ENCODE assay signal across 21 cellular contexts in genomic region chr3:98110191-98110908, GRCh38. TPM values are rescaled to one million over a fixed set of nuclear protein-coding genes. Genes with fewer than 3 reads are reported as not detected.
"Had no signal": no experiment of that assay in that cellular context is flagged by ENCODE, and none has a peak within 500 bp of the region (broad histone marks: within the 10 kb centered on the region; RNA-seq: fewer than 3 reads in every experiment).

No MANE protein-coding gene starts in this region.

- H3K36me3 Mint-ChIP-seq: activated CD4-positive, alpha-beta memory T cell treated with anti-CD3 and anti-CD28 coated beads for 36 hours; activated CD8-positive, alpha-beta memory T cell treated with anti-CD3 and anti-CD28 coated beads, Interleukin-2, amount 10 ng/mL, durations not matched to agents 7 days and 5 days; naive thymus-derived CD4-positive, alpha-beta T cell had no signal

- H3K4me3 Mint-ChIP-seq: activated CD4-positive, alpha-beta memory T cell treated with anti-CD3 and anti-CD28 coated beads for 36 hours; activated CD4-positive, alpha-beta T cell treated with anti-CD3 and anti-CD28 coated beads for 36 hours; activated CD8-positive, alpha-beta memory T cell treated with anti-CD3 and anti-CD28 coated beads, Interleukin-2, amount 10 ng/mL, durations not matched to agents 7 days and 5 days; naive thymus-derived CD4-positive, alpha-beta T cell; stimulated activated naive B cell treated with anti-CD40 and anti-IgM and Interleukin-4, amounts not matched to agents 10 μg/mL and 1 μg/mL and 100 μg/mL, for 72 hours had no signal

- ATAC-seq: activated CD4-positive, alpha-beta T cell treated with anti-CD3 and anti-CD28 coated beads for 36 hours; activated CD8-positive, alpha-beta memory T cell treated with anti-CD3 and anti-CD28 coated beads, Interleukin-2, amount 10 ng/mL, durations not matched to agents 7 days and 5 days; left lung; mucosa of descending colon; naive thymus-derived CD4-positive, alpha-beta T cell; stimulated activated naive B cell treated with anti-CD40 and anti-IgM and Interleukin-4, amounts not matched to agents 10 μg/mL and 1 μg/mL and 100 μg/mL, for 72 hours had no signal

- H3K27ac Mint-ChIP-seq: activated CD4-positive, alpha-beta memory T cell treated with anti-CD3 and anti-CD28 coated beads for 36 hours; activated CD4-positive, alpha-beta T cell treated with anti-CD3 and anti-CD28 coated beads for 36 hours; activated CD8-positive, alpha-beta memory T cell treated with anti-CD3 and anti-CD28 coated beads, Interleukin-2, amount 10 ng/mL, durations not matched to agents 7 days and 5 days; activated T-helper 2 cell treated with anti-CD3 and anti-CD28 coated beads, Interferon-gamma antibody, Interleukin-2, Interleukin-4, amounts not matched to agents 10 μg/mL and 5 μg/mL and 100 μg/mL, durations not matched to agents 14 hours and 24 hours and 36 hours; naive thymus-derived CD4-positive, alpha-beta T cell; stimulated activated naive B cell treated with anti-CD40 and anti-IgM and Interleukin-4, amounts not matched to agents 10 μg/mL and 1 μg/mL and 100 μg/mL, for 72 hours had no signal

- H3K4me3 ChIP-seq: adrenal gland, cardiac muscle cell, left lung, mucosa of descending colon, tibial nerve had no signal

- H3K27ac ChIP-seq: adrenal gland, cardiac muscle cell, left lung, tibial nerve had no signal

- H3K9me3 Mint-ChIP-seq: activated T-helper 2 cell treated with anti-CD3 and anti-CD28 coated beads, Interferon-gamma antibody, Interleukin-2, Interleukin-4, amounts not matched to agents 10 μg/mL and 5 μg/mL and 100 μg/mL, durations not matched to agents 14 hours and 24 hours and 36 hours had no signal

- H3K27me3 ChIP-seq: adrenal gland, cardiac muscle cell, left lung, tibial nerve had no signal

- H3K4me1 Mint-ChIP-seq: activated CD4-positive, alpha-beta T cell treated with anti-CD3 and anti-CD28 coated beads for 36 hours; activated CD8-positive, alpha-beta memory T cell treated with anti-CD3 and anti-CD28 coated beads, Interleukin-2, amount 10 ng/mL, durations not matched to agents 7 days and 5 days; naive thymus-derived CD4-positive, alpha-beta T cell; stimulated activated naive B cell treated with anti-CD40 and anti-IgM and Interleukin-4, amounts not matched to agents 10 μg/mL and 1 μg/mL and 100 μg/mL, for 72 hours had no signal

- H3K36me3 ChIP-seq: adrenal gland, cardiac muscle cell, left lung, tibial nerve had no signal

- DNase-seq: activated CD4-positive, alpha-beta memory T cell treated with anti-CD3 and anti-CD28 coated beads for 36 hours; activated CD4-positive, alpha-beta T cell treated with anti-CD3 and anti-CD28 coated beads for 36 hours; activated CD8-positive, alpha-beta memory T cell treated with anti-CD3 and anti-CD28 coated beads, Interleukin-2, amount 10 ng/mL, durations not matched to agents 7 days and 5 days; activated naive CD4-positive, alpha-beta T cell treated with anti-CD3 and anti-CD28 coated beads, Interleukin-2, amount 50 U/mL, for 16 hours; activated T-cell treated with anti-CD3 and anti-CD28 coated beads, Interleukin-2, amount 50 U/mL, for 1 hour; adrenal gland; kidney; left lung; mammary epithelial cell; mucosa of descending colon; naive thymus-derived CD4-positive, alpha-beta T cell; retina; stimulated activated CD4-positive, alpha-beta T cell treated with anti-CD3 and anti-CD28 coated beads, Interleukin-4, amount 100 ng/mL, for 1 hour; stimulated activated naive B cell treated with anti-CD40 and anti-IgM and Interleukin-4, amounts not matched to agents 10 μg/mL and 1 μg/mL and 100 μg/mL, for 72 hours; substantia nigra had no signal

- H3K27me3 Mint-ChIP-seq: activated CD4-positive, alpha-beta memory T cell treated with anti-CD3 and anti-CD28 coated beads for 36 hours; stimulated activated naive B cell treated with anti-CD40 and anti-IgM and Interleukin-4, amounts not matched to agents 10 μg/mL and 1 μg/mL and 100 μg/mL, for 72 hours had no signal

- H3K4me1 ChIP-seq: adrenal gland, left lung, tibial nerve had no signal

RNA-seq across cellular contexts. Expression of gene OR5H1, which starts 20.2 kb away (rescaled TPM):
- total RNA-seq: activated CD4-positive, alpha-beta memory T cell treated with anti-CD3 and anti-CD28 coated beads for 36 hours; activated CD4-positive, alpha-beta T cell treated with anti-CD3 and anti-CD28 coated beads for 36 hours; activated CD8-positive, alpha-beta memory T cell treated with anti-CD3 and anti-CD28 coated beads, Interleukin-2, amount 10 ng/mL, durations not matched to agents 7 days and 5 days; activated T-helper 2 cell treated with anti-CD3 and anti-CD28 coated beads, Interferon-gamma antibody, Interleukin-2, Interleukin-4, amounts not matched to agents 10 μg/mL and 5 μg/mL and 100 μg/mL, durations not matched to agents 14 hours and 24 hours and 36 hours; adrenal gland; cardiac muscle cell; kidney; left lung; mammary epithelial cell; mucosa of descending colon; naive thymus-derived CD4-positive, alpha-beta T cell; skeletal muscle tissue; T-helper 2 cell treated with Interferon-gamma antibody and Interleukin-4, amounts not matched to agents 100 ng/mL and 5 ng/mL, for 36 hours; tibial nerve had no signal
- polyA plus RNA-seq: adrenal gland; cardiac muscle cell; esophagus; mammary epithelial cell; naive thymus-derived CD4-positive, alpha-beta T cell had no signal

RNA-seq across cellular contexts. Expression of gene OR5AC2, which starts 23.4 kb away (rescaled TPM):
- total RNA-seq: activated CD4-positive, alpha-beta memory T cell treated with anti-CD3 and anti-CD28 coated beads for 36 hours; activated CD4-positive, alpha-beta T cell treated with anti-CD3 and anti-CD28 coated beads for 36 hours; activated CD8-positive, alpha-beta memory T cell treated with anti-CD3 and anti-CD28 coated beads, Interleukin-2, amount 10 ng/mL, durations not matched to agents 7 days and 5 days; activated T-helper 2 cell treated with anti-CD3 and anti-CD28 coated beads, Interferon-gamma antibody, Interleukin-2, Interleukin-4, amounts not matched to agents 10 μg/mL and 5 μg/mL and 100 μg/mL, durations not matched to agents 14 hours and 24 hours and 36 hours; adrenal gland; cardiac muscle cell; kidney; left lung; mammary epithelial cell; mucosa of descending colon; naive thymus-derived CD4-positive, alpha-beta T cell; skeletal muscle tissue; T-helper 2 cell treated with Interferon-gamma antibody and Interleukin-4, amounts not matched to agents 100 ng/mL and 5 ng/mL, for 36 hours; tibial nerve had no signal
- polyA plus RNA-seq: adrenal gland; cardiac muscle cell; esophagus; mammary epithelial cell; naive thymus-derived CD4-positive, alpha-beta T cell had no signal

RNA-seq across cellular contexts. Expression of gene OR5H14, which starts 36.9 kb away (rescaled TPM):
- total RNA-seq: activated CD4-positive, alpha-beta memory T cell treated with anti-CD3 and anti-CD28 coated beads for 36 hours; activated CD8-positive, alpha-beta memory T cell treated with anti-CD3 and anti-CD28 coated beads, Interleukin-2, amount 10 ng/mL, durations not matched to agents 7 days and 5 days; cardiac muscle cell; kidney; left lung; mammary epithelial cell; mucosa of descending colon; naive thymus-derived CD4-positive, alpha-beta T cell; skeletal muscle tissue; T-helper 2 cell treated with Interferon-gamma antibody and Interleukin-4, amounts not matched to agents 100 ng/mL and 5 ng/mL, for 36 hours; tibial nerve had no signal
- polyA plus RNA-seq: adrenal gland; cardiac muscle cell; esophagus; mammary epithelial cell; naive thymus-derived CD4-positive, alpha-beta T cell had no signal

RNA-seq across cellular contexts. Expression of gene OR5H15, which starts 56.1 kb away (rescaled TPM):
- total RNA-seq: activated CD4-positive, alpha-beta memory T cell treated with anti-CD3 and anti-CD28 coated beads for 36 hours; activated CD4-positive, alpha-beta T cell treated with anti-CD3 and anti-CD28 coated beads for 36 hours; activated CD8-positive, alpha-beta memory T cell treated with anti-CD3 and anti-CD28 coated beads, Interleukin-2, amount 10 ng/mL, durations not matched to agents 7 days and 5 days; activated T-helper 2 cell treated with anti-CD3 and anti-CD28 coated beads, Interferon-gamma antibody, Interleukin-2, Interleukin-4, amounts not matched to agents 10 μg/mL and 5 μg/mL and 100 μg/mL, durations not matched to agents 14 hours and 24 hours and 36 hours; adrenal gland; cardiac muscle cell; kidney; left lung; mammary epithelial cell; mucosa of descending colon; naive thymus-derived CD4-positive, alpha-beta T cell; skeletal muscle tissue; T-helper 2 cell treated with Interferon-gamma antibody and Interleukin-4, amounts not matched to agents 100 ng/mL and 5 ng/mL, for 36 hours; tibial nerve had no signal
- polyA plus RNA-seq: adrenal gland; cardiac muscle cell; esophagus; mammary epithelial cell; naive thymus-derived CD4-positive, alpha-beta T cell had no signal
